Comparison of ENCODE assay signal across 10 cellular contexts in the genomic region with DNA sequence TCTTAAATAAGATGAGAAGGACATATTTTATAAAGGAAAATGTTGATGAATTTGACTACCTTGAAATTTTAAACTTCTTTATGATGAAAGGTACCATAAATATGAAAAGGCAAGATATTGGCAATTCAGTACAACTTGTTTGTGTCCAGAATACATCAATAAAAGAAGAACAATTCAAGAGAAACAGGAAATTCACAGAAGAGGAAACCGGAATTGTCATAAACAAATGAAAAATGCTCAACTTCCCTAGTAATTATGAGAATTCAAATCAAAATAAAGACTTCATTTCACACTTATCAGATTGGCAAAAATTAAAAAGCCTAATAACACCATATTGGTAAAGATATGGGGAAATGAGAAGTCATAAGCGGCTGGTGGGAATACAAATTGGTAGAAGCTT. TPM values are rescaled to one million over a fixed set of nuclear protein-coding genes. Genes with fewer than 3 reads are reported as not detected.
A peak's percentile ranks its signal among the peaks of the same experiment; 100 is the strongest.
DNase-seq lines count a peak whose midpoint lies in the region; ATAC-seq and TF ChIP-seq lines count a peak whose summit lies in the region.
"Had no signal": no experiment of that assay in that cellular context is flagged by ENCODE, and none has a peak within 500 bp of the region (broad histone marks: within the 10 kb centered on the region; RNA-seq: fewer than 3 reads in every experiment).

No MANE protein-coding gene starts in this region.

- in situ Hi-C loops in gastrocnemius medialis (cut with MboI; ENCODE audit: low sequenced_read_pairs in 4 of 4), result no loop called here

- no peaks in the 10 kb centered on the region for H3K36me3 Mint-ChIP-seq in activated CD4-positive, alpha-beta memory T cell treated with anti-CD3 and anti-CD28 coated beads, Interleukin-2, amount 10 ng/mL, durations not matched to agents 7 days and 5 days (ENCODE audit: low read depth)

- peaks cover 16% of the 10 kb centered on the region for H3K4me1 Mint-ChIP-seq in activated CD4-positive, alpha-beta memory T cell treated with anti-CD3 and anti-CD28 coated beads, Interleukin-2, amount 10 ng/mL, durations not matched to agents 7 days and 5 days

- DNase-seq in left ventricle myocardium inferior (no peak), Right ventricle myocardium superior (no peak), lower lobe of right lung (no peak), upper lobe of left lung (no peak), gastrocnemius medialis (no peak), NCI-H345 (lab: John Stamatoyannopoulos, UW) (no peak)
- no peak for DNase-seq in activated CD4-positive, alpha-beta memory T cell treated with anti-CD3 and anti-CD28 coated beads, Interleukin-2, amount 10 ng/mL, durations not matched to agents 7 days and 5 days
- DNase-seq: AML-193, GOT3 had no signal

- H3K27ac ChIP-seq in left ventricle myocardium inferior (replicated peaks) (peak overlapping the region; percentile 85), lower lobe of right lung (peak overlapping the region; percentile 83), upper lobe of left lung (peak overlapping the region in 3 of 4 donors; percentile 77 to 87 (median 79)), gastrocnemius medialis (peak overlapping the region in 2 of 4 donors; percentile 46 to 64)

- peaks cover 51% of the 10 kb centered on the region for H3K4me1 ChIP-seq in left ventricle myocardium inferior
- peaks cover 42% of the 10 kb centered on the region for H3K4me1 ChIP-seq in lower lobe of right lung
- H3K4me1 ChIP-seq in upper lobe of left lung, result peaks cover 25 to 45% (median 30%) of the 10 kb centered on the region in 4 donors
- H3K4me1 ChIP-seq in gastrocnemius medialis, result peaks cover 5 to 13% of the 10 kb centered on the region in 2 donors

- CTCF ChIA-PET in activated CD4-positive, alpha-beta memory T cell treated with anti-CD3 and anti-CD28 coated beads, Interleukin-2, amount 10 ng/mL, durations not matched to agents 7 days and 5 days (lab: Charles Lee), result interaction anchor here (0.7 to 1.2 kb wide), 2 partner anchors 112 to 191 kb away, joined by 3 to 6 read pairs; no protein-coding TSS in a partner anchor

- no peak overlapping the region for H3K27ac Mint-ChIP-seq in activated CD4-positive, alpha-beta memory T cell treated with anti-CD3 and anti-CD28 coated beads, Interleukin-2, amount 10 ng/mL, durations not matched to agents 7 days and 5 days

- TF ChIP-seq POLR2A in upper lobe of left lung (IDR thresholded peaks at IDR 0.05) (no peak), gastrocnemius medialis (IDR thresholded peaks at IDR 0.05) (no peak)

- no peaks in the 10 kb centered on the region for H3K9me3 Mint-ChIP-seq in activated CD4-positive, alpha-beta memory T cell treated with anti-CD3 and anti-CD28 coated beads, Interleukin-2, amount 10 ng/mL, durations not matched to agents 7 days and 5 days

- no peak for TF ChIP-seq CTCF in left ventricle myocardium inferior (IDR thresholded peaks at IDR 0.05; ENCODE audit: borderline replicate concordance)
- TF ChIP-seq CTCF in lower lobe of right lung (IDR thresholded peaks at IDR 0.05), result no peak
- no peak for TF ChIP-seq CTCF in upper lobe of left lung (IDR thresholded peaks at IDR 0.05)
- TF ChIP-seq CTCF in gastrocnemius medialis (IDR thresholded peaks at IDR 0.05 in 4 of 5, conservative IDR thresholded peaks at IDR 0.05 in 1 of 5), result no peak

- H3K36me3 ChIP-seq in left ventricle myocardium inferior, result no peaks in the 10 kb centered on the region
- H3K36me3 ChIP-seq in lower lobe of right lung, result no peaks in the 10 kb centered on the region
- H3K36me3 ChIP-seq in upper lobe of left lung, result no peaks in the 10 kb centered on the region
- no peaks in the 10 kb centered on the region for H3K36me3 ChIP-seq in gastrocnemius medialis

- H3K27me3 Mint-ChIP-seq in activated CD4-positive, alpha-beta memory T cell treated with anti-CD3 and anti-CD28 coated beads, Interleukin-2, amount 10 ng/mL, durations not matched to agents 7 days and 5 days, result peaks cover 5% of the 10 kb centered on the region

- no peaks in the 10 kb centered on the region for H3K9me3 ChIP-seq in left ventricle myocardium inferior (replicated peaks)
- no peaks in the 10 kb centered on the region for H3K9me3 ChIP-seq in lower lobe of right lung
- H3K9me3 ChIP-seq in upper lobe of left lung, result no peaks in the 10 kb centered on the region
- H3K9me3 ChIP-seq in gastrocnemius medialis, result no peaks in the 10 kb centered on the region

- H3K27me3 ChIP-seq in left ventricle myocardium inferior (ENCODE audit: low read depth), result no peaks in the 10 kb centered on the region
- H3K27me3 ChIP-seq in lower lobe of right lung (ENCODE audit: low read depth), result no peaks in the 10 kb centered on the region
- H3K27me3 ChIP-seq in upper lobe of left lung, result no peaks in the 10 kb centered on the region
- no peaks in the 10 kb centered on the region for H3K27me3 ChIP-seq in gastrocnemius medialis

- 57 to 65% methylated on average over 2 of the region's 2 CpGs for WGBS in upper lobe of left lung, 2 donors

- POLR2A ChIA-PET in activated CD4-positive, alpha-beta memory T cell treated with anti-CD3 and anti-CD28 coated beads, Interleukin-2, amount 10 ng/mL, durations not matched to agents 7 days and 5 days (lab: Charles Lee), result interaction anchor here (1.9 kb wide), 1 partner anchor 53 kb away, joined by 9 read pairs; a partner anchor contains a TSS

- intact Hi-C loops in left ventricle myocardium inferior (cut with micrococcal nuclease) (no loop called here), Right ventricle myocardium superior (cut with DNase I) (no loop called here), lower lobe of right lung (cut with DNase I) (no loop called here), gastrocnemius medialis (cut with DNase I; ENCODE audit: low total_unique reads) (no loop called here)

- ATAC-seq in Right ventricle myocardium superior (ENCODE audit: poor library complexity) (no peak), lower lobe of right lung (no peak), upper lobe of left lung (ENCODE audit: low FRiP score in 2 of 2) (no peak), HG03442 (IDR thresholded peaks at IDR 0.05; ENCODE audit: unreplicated experiment) (no peak), gastrocnemius medialis (no peak)

- H3K4me3 Mint-ChIP-seq in activated CD4-positive, alpha-beta memory T cell treated with anti-CD3 and anti-CD28 coated beads, Interleukin-2, amount 10 ng/mL, durations not matched to agents 7 days and 5 days, result peak overlapping the region; percentile 61

- TF ChIP-seq EP300 in upper lobe of left lung (IDR thresholded peaks at IDR 0.05), result no peak

- H3K4me3 ChIP-seq in left ventricle myocardium inferior (no peak overlapping the region), lower lobe of right lung (no peak overlapping the region), upper lobe of left lung (no peak overlapping the region), gastrocnemius medialis (no peak overlapping the region)

RNA-seq across cellular contexts. Expression of a gene that starts 54.3 kb away (rescaled TPM):
- 53.3 TPM for total RNA-seq in left ventricle myocardium inferior
- 47.1 TPM for total RNA-seq in Right ventricle myocardium superior
- total RNA-seq in activated CD4-positive, alpha-beta memory T cell treated with anti-CD3 and anti-CD28 coated beads, Interleukin-2, amount 10 ng/mL, durations not matched to agents 7 days and 5 days, result 100 to 1,000 TPM; 143 to 155 TPM
- 282 TPM for total RNA-seq in lower lobe of right lung
- total RNA-seq in upper lobe of left lung, result 100 to 1,000 TPM; 261 to 514 (median 328) TPM
- 10 to 100 TPM; 15.8 to 48.1 (median 20.4) TPM for total RNA-seq in gastrocnemius medialis
